In the genomic region with DNA sequence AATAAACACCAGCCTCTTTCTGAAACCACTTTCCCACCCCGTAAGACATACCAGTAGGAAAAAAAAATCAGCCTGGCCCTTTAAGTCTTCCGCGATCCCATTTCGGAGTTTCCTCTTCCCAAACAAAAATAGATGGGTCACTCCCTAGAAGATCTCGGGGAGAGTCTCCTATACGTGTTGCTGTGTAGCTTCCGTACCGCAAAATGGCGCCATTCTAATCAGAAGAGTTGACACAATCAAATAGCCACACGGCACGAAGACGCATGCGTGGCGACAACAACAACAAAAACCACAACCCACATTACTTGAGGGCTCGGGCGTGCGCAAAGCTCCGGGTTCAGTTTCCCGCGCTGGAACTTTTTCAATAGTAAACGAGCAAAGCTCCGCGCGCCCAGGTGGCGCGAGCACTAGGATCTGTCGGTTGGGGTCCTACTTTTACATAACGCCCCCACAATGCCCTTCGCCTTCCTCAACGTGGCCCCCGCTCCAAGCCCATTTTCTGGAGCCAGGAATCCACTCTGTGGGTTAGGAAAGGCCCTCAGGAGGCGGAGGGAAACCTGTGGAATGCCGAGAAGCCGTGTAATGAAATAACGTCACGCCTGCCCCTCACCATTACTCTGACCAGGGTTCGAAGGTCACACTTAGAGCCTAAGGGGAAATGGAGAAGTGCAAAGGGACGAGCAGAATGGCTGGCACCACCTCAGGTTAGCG, we compare ENCODE assay signal across 8 cellular contexts. TPM values are rescaled to one million over a fixed set of nuclear protein-coding genes. Genes with fewer than 3 reads are reported as not detected.
A peak's percentile ranks its signal among the peaks of the same experiment; 100 is the strongest.
DNase-seq lines count a peak whose midpoint lies in the region; ATAC-seq, FAIRE-seq and TF ChIP-seq lines count a peak whose summit lies in the region.

A gene (minus strand): TSS at position 208 of the 711 bp plus-strand sequence. CDS start 519 bp downstream, outside the sequence.

- H3K4me3 ChIP-seq in coronary artery: peak within 1 kb of the TSS; percentile 82

- TF ChIP-seq CTCF in coronary artery (IDR thresholded peaks at IDR 0.05): no peak

- peak; percentile 28 for ATAC-seq in HG03521 (IDR thresholded peaks at IDR 0.05; ENCODE audit: unreplicated experiment)
- ATAC-seq in HG03095 (IDR thresholded peaks at IDR 0.05; ENCODE audit: unreplicated experiment): no peak

- peak; percentile 67 for DNase-seq in GM12891 (ENCODE audit: insufficient read length, low spot score)
- DNase-seq in NCI-H774 (lab: John Stamatoyannopoulos, UW): peak; percentile 89
- DNase-seq in activated CD4-positive, alpha-beta T cell treated with anti-CD3 and anti-CD28 coated beads, Interleukin-2, amount 50 U/mL, for 1 hour: peak; percentile 86
- peak; percentile 92 for DNase-seq in coronary artery (ENCODE audit: low spot score)
- peak; percentile 98 for DNase-seq in left kidney (ENCODE audit: low read depth, low spot score)
- DNase-seq in stimulated activated CD4-positive, alpha-beta T cell treated with anti-CD3 and anti-CD28 coated beads, Interleukin-1b, Interleukin-23, amount 100 ng/mL, for 4 hours (ENCODE audit: low read depth in 2 of 2): peak; percentile 72 to 83

- peak; percentile 92 for FAIRE-seq in GM12891 (lab: Jason Lieb, UNC)

- no peak for TF ChIP-seq POLR2A in GM12891 (IDR thresholded peaks at IDR 0.05; ENCODE audit: low read depth, low read length)

- H3K27ac ChIP-seq in coronary artery: peak within 1 kb of the TSS; percentile 88 to 96

TF ChIP-seq in GM12891, 5 proteins besides CTCF, POLR2A, EP300 and RAD21:
- TF ChIP-seq TAF1 (IDR thresholded peaks at IDR 0.05; ENCODE audit: low read depth, low read length) (peak; percentile 45; the same call in 1 of the 2 replicates), SPI1 (IDR thresholded peaks at IDR 0.05; ENCODE audit: low read depth, low read length) (peak; percentile 78), POLR2AphosphoS5 (IDR thresholded peaks at IDR 0.05; ENCODE audit: low read depth, low read length) (no peak; the same call in 1 of the 2 replicates), POU2F2 (IDR thresholded peaks at IDR 0.05; ENCODE audit: low read depth, low read length) (peak; percentile 69; the same call in 1 of the 2 replicates), PAX5 (IDR thresholded peaks at IDR 0.05; ENCODE audit: insufficient read depth, low read length, severe bottlenecking) (no peak)

RNA-seq across cellular contexts. Expression of the gene that starts here (rescaled TPM):
- 20.1 TPM for polyA plus RNA-seq in GM12891 (2012; ENCODE audit: low read depth, missing spikeins)
